24 cellular contexts compared by ENCODE assay signal in genomic region chr19:13993554-13994308, GRCh38. TPM values are rescaled to one million over a fixed set of nuclear protein-coding genes. Genes with fewer than 3 reads are reported as not detected.
DNase-seq lines count a peak whose midpoint lies in the region; ATAC-seq, FAIRE-seq and TF ChIP-seq lines count a peak whose summit lies in the region.
"Had no signal": no experiment of that assay in that cellular context is flagged by ENCODE, and none has a peak within 500 bp of the region (broad histone marks: within the 10 kb centered on the region; RNA-seq: fewer than 3 reads in every experiment).

No MANE protein-coding gene starts in this region.

- 69 to 87% methylated on average over 3 to 6 of the region's 25 CpGs for WGBS in gastroesophageal sphincter (ENCODE audit: low coverage in 1 of 2), 2 donors

- no peak for FAIRE-seq in urothelium cell line (lab: Jason Lieb, UNC)

- TF ChIP-seq CTCF in CD8-positive, alpha-beta T cell (IDR thresholded peaks at IDR 0.05), result no peak
- TF ChIP-seq CTCF in GM13977 (IDR thresholded peaks at IDR 0.05; ENCODE audit: extremely low read depth, insufficient read depth, missing control alignments), result no peak
- no peak for TF ChIP-seq CTCF in gastroesophageal sphincter (IDR thresholded peaks at IDR 0.05)

- POLR2A ChIA-PET in CD8-positive, alpha-beta T cell (lab: Charles Lee), result interaction anchor here (0.9 to 1.1 kb wide), 2 partner anchors 32 to 38 kb away, joined by 3 to 5 read pairs; partner anchors contain the start of gene IL27RA
- POLR2A ChIA-PET in activated naive CD8-positive, alpha-beta T cell treated with anti-CD3 and anti-CD28 coated beads, Interleukin-2, amount 10 ng/mL, durations not matched to agents 7 days and 5 days (lab: Charles Lee), result interaction anchor here (0.7 to 1.5 kb wide), 5 partner anchors 8 to 38 kb away, joined by 3 to 8 read pairs (median 5); partner anchors contain the start of genes IL27RA and RFX1

- peak in 1 of 7 experiments; percentile 41 for DNase-seq in CD8-positive, alpha-beta T cell
- DNase-seq in GM13977 (ENCODE audit: low spot score), result peak; percentile 16
- no peak for DNase-seq in activated naive CD8-positive, alpha-beta T cell treated with anti-CD3 and anti-CD28 coated beads, Interleukin-2, amount 10 ng/mL, durations not matched to agents 7 days and 5 days
- peak; percentile 26 for DNase-seq in islet precursor cell
- DNase-seq in iPS-NIHi7 (ENCODE audit: extremely low spot score), result no peak
- DNase-seq in urothelium cell line (ENCODE audit: low spot score), result no peak
- no peak for DNase-seq in NCI-H187 (lab: John Stamatoyannopoulos, UW)
- DNase-seq: activated CD4-positive, alpha-beta T cell treated with anti-CD3 and anti-CD28 coated beads, Interleukin-2, amount 50 U/mL, for 4 hours; activated gamma-delta T cell treated with Interleukin-2 at 50 U/mL for 16 hours; anterior cingulate cortex; central memory CD4-positive, alpha-beta T cell; effector CD8-positive, alpha-beta T cell; NCI-H187 treated with DMSO at 0.1 percent for 48 hours; NCI-H345; occipital lobe; PC-9; spleen; stimulated activated CD4-positive, alpha-beta T cell treated with anti-CD3 and anti-CD28 coated beads, Interleukin-4, amount 100 ng/mL, for 4 hours had no signal

- H3K27ac Mint-ChIP-seq in CD8-positive, alpha-beta T cell, result peak overlapping the region; percentile 62
- H3K27ac Mint-ChIP-seq in activated naive CD8-positive, alpha-beta T cell treated with anti-CD3 and anti-CD28 coated beads, Interleukin-2, amount 10 ng/mL, durations not matched to agents 7 days and 5 days, result peak overlapping the region; percentile 56
- H3K27ac Mint-ChIP-seq: WTC11 had no signal

- no peaks in the 10 kb centered on the region for H3K27me3 ChIP-seq in CD8-positive, alpha-beta T cell (ENCODE audit: insufficient read depth, low read length)
- H3K27me3 ChIP-seq in gastroesophageal sphincter, result no peaks in the 10 kb centered on the region
- H3K27me3 ChIP-seq: spleen, upper lobe of left lung had no signal

- TF ChIP-seq EP300 in gastroesophageal sphincter (IDR thresholded peaks at IDR 0.05), result no peak

- intact Hi-C loops in CD8-positive, alpha-beta T cell (cut with DNase I, micrococcal nuclease), result no loop called here

- peaks cover 23% of the 10 kb centered on the region for H3K4me1 ChIP-seq in CD8-positive, alpha-beta T cell (ENCODE audit: insufficient read depth, low read length)
- peaks cover 0 to 6% (median 0%) of the 10 kb centered on the region in 3 donors for H3K4me1 ChIP-seq in gastroesophageal sphincter

- H3K9me3 Mint-ChIP-seq in CD8-positive, alpha-beta T cell, result no peaks in the 10 kb centered on the region
- H3K9me3 Mint-ChIP-seq in activated naive CD8-positive, alpha-beta T cell treated with anti-CD3 and anti-CD28 coated beads, Interleukin-2, amount 10 ng/mL, durations not matched to agents 7 days and 5 days, result peaks cover 2% of the 10 kb centered on the region

- no peak for TF ChIP-seq POLR2A in gastroesophageal sphincter (IDR thresholded peaks at IDR 0.05)

- CTCF ChIA-PET in CD8-positive, alpha-beta T cell (lab: Charles Lee), result interaction anchor here (0.6 to 1.6 kb wide), 2 partner anchors 15 to 91 kb away, joined by 3 to 4 read pairs; no protein-coding TSS in a partner anchor

- no peak overlapping the region for H3K27ac ChIP-seq in CD8-positive, alpha-beta T cell (ENCODE audit: low read depth, low read length)
- H3K27ac ChIP-seq in gastroesophageal sphincter, result no peak overlapping the region
- H3K27ac ChIP-seq: PC-9, spleen, upper lobe of left lung had no signal

- H3K4me3 ChIP-seq in CD8-positive, alpha-beta T cell (ENCODE audit: low read depth, low read length), result no peak overlapping the region
- H3K4me3 ChIP-seq in gastroesophageal sphincter, result no peak overlapping the region
- H3K4me3 ChIP-seq: PC-9, spleen, upper lobe of left lung had no signal

- H3K4me3 Mint-ChIP-seq in CD8-positive, alpha-beta T cell, result no peak overlapping the region
- no peak overlapping the region for H3K4me3 Mint-ChIP-seq in activated naive CD8-positive, alpha-beta T cell treated with anti-CD3 and anti-CD28 coated beads, Interleukin-2, amount 10 ng/mL, durations not matched to agents 7 days and 5 days
- H3K4me3 Mint-ChIP-seq: WTC11 had no signal

- in situ Hi-C loops in GM13977 (cut with MboI; ENCODE audit: low pct_unique_long_range_greater_than_20kb, low sequenced_read_pairs, unreplicated experiment), result no loop called here

- no peak for ATAC-seq in CD8-positive, alpha-beta T cell
- peak; percentile 34 for ATAC-seq in activated naive CD8-positive, alpha-beta T cell treated with anti-CD3 and anti-CD28 coated beads, Interleukin-2, amount 10 ng/mL, durations not matched to agents 7 days and 5 days (ENCODE audit: low read depth)
- no peak for ATAC-seq in gastroesophageal sphincter
- ATAC-seq: WTC11 had no signal

- H3K4me1 Mint-ChIP-seq in CD8-positive, alpha-beta T cell (ENCODE audit: low read depth), result peaks cover 37% of the 10 kb centered on the region
- H3K4me1 Mint-ChIP-seq in activated naive CD8-positive, alpha-beta T cell treated with anti-CD3 and anti-CD28 coated beads, Interleukin-2, amount 10 ng/mL, durations not matched to agents 7 days and 5 days, result peaks cover 15% of the 10 kb centered on the region

- no peaks in the 10 kb centered on the region for H3K9me3 ChIP-seq in CD8-positive, alpha-beta T cell (ENCODE audit: low read length)
- peaks cover 0 to 2% (median 0%) of the 10 kb centered on the region in 3 donors for H3K9me3 ChIP-seq in gastroesophageal sphincter

- peaks cover 15% of the 10 kb centered on the region for H3K36me3 ChIP-seq in CD8-positive, alpha-beta T cell (ENCODE audit: insufficient read depth, low read length)
- H3K36me3 ChIP-seq in gastroesophageal sphincter, result peaks cover 0 to 61% of the 10 kb centered on the region in 2 donors

- H3K27me3 Mint-ChIP-seq in CD8-positive, alpha-beta T cell (ENCODE audit: low read depth), result no peaks in the 10 kb centered on the region
- H3K27me3 Mint-ChIP-seq in activated naive CD8-positive, alpha-beta T cell treated with anti-CD3 and anti-CD28 coated beads, Interleukin-2, amount 10 ng/mL, durations not matched to agents 7 days and 5 days, result no peaks in the 10 kb centered on the region

- peaks cover 38% of the 10 kb centered on the region for H3K36me3 Mint-ChIP-seq in CD8-positive, alpha-beta T cell
- H3K36me3 Mint-ChIP-seq in activated naive CD8-positive, alpha-beta T cell treated with anti-CD3 and anti-CD28 coated beads, Interleukin-2, amount 10 ng/mL, durations not matched to agents 7 days and 5 days, result peaks cover 21% of the 10 kb centered on the region

RNA-seq across cellular contexts. Expression of gene RFX1, which starts 12.4 kb away (rescaled TPM):
- 10 to 100 TPM; 11.2 to 13.0 TPM for total RNA-seq in CD8-positive, alpha-beta T cell
- total RNA-seq in activated naive CD8-positive, alpha-beta T cell treated with anti-CD3 and anti-CD28 coated beads, Interleukin-2, amount 10 ng/mL, durations not matched to agents 7 days and 5 days, result 10 to 100 TPM; 17.7 to 22.2 TPM
- 1 to 10 TPM; 2.0 to 5.9 (median 3.9) TPM for total RNA-seq in gastroesophageal sphincter

RNA-seq across cellular contexts. Expression of gene RLN3, which starts 34.2 kb away (rescaled TPM):
- not detected for total RNA-seq in CD8-positive, alpha-beta T cell
- total RNA-seq in activated naive CD8-positive, alpha-beta T cell treated with anti-CD3 and anti-CD28 coated beads, Interleukin-2, amount 10 ng/mL, durations not matched to agents 7 days and 5 days, result not detected
- total RNA-seq in gastroesophageal sphincter, result not detected
- total RNA-seq: lower leg skin, occipital lobe, PC-9, renal cortical epithelial cell, SK-MEL-5, spleen, WTC11 had no signal

RNA-seq across cellular contexts. Expression of gene IL27RA, which starts 37.8 kb away (rescaled TPM):
- total RNA-seq in CD8-positive, alpha-beta T cell, result 10 to 100 TPM; 25.4 to 25.7 TPM
- total RNA-seq in activated naive CD8-positive, alpha-beta T cell treated with anti-CD3 and anti-CD28 coated beads, Interleukin-2, amount 10 ng/mL, durations not matched to agents 7 days and 5 days, result 10 to 100 TPM; 41.6 to 43.8 TPM
- total RNA-seq in gastroesophageal sphincter, result 1 to 10 TPM; 1.1 to 5.4 (median 3.1) TPM

RNA-seq across cellular contexts. Expression of gene DCAF15, which starts 41.4 kb away (rescaled TPM):
- total RNA-seq in CD8-positive, alpha-beta T cell, result 100 to 1,000 TPM in 1 of 2 experiments, 10 to 100 TPM in 1; 86.5 to 101 TPM
- 100 to 1,000 TPM; 105 to 106 TPM for total RNA-seq in activated naive CD8-positive, alpha-beta T cell treated with anti-CD3 and anti-CD28 coated beads, Interleukin-2, amount 10 ng/mL, durations not matched to agents 7 days and 5 days
- 10 to 100 TPM in 2 of 4 donors, 1 to 10 TPM in 2; 5.3 to 20.8 (median 14.5) TPM for total RNA-seq in gastroesophageal sphincter

RNA-seq across cellular contexts. Expression of gene PODNL1, which starts 55.5 kb away (rescaled TPM):
- total RNA-seq in CD8-positive, alpha-beta T cell, result not detected
- 1 to 10 TPM; 1.2 to 1.4 TPM for total RNA-seq in activated naive CD8-positive, alpha-beta T cell treated with anti-CD3 and anti-CD28 coated beads, Interleukin-2, amount 10 ng/mL, durations not matched to agents 7 days and 5 days
- under 1 TPM in 2 of 4 donors, not detected in 2; 0.62 to 0.67 TPM for total RNA-seq in gastroesophageal sphincter
- total RNA-seq: occipital lobe, SK-MEL-5 had no signal

Comparison
In these comparisons a context has a peak if more than half of its experiments do, and no peak if none do; other contexts are left out.
1. DNase-seq: peak in GM13977 (single experiment) and islet precursor cell (single experiment); none in activated naive CD8-positive, alpha-beta T cell treated with anti-CD3 and anti-CD28 coated beads, Interleukin-2, amount 10 ng/mL, durations not matched to agents 7 days and 5 days (single experiment), iPS-NIHi7 (single experiment), urothelium cell line (single experiment) and NCI-H187 (0 of 2).
2. RNA of gene IL27RA, which starts 37.8 kb away (total RNA-seq): 41.6 to 43.8 TPM in activated naive CD8-positive, alpha-beta T cell treated with anti-CD3 and anti-CD28 coated beads, Interleukin-2, amount 10 ng/mL, durations not matched to agents 7 days and 5 days and 25.4 to 25.7 TPM in CD8-positive, alpha-beta T cell; 1.1 to 5.4 TPM in gastroesophageal sphincter; every median in the first group is over 4 times any median in the second.